8 cellular contexts compared by ENCODE assay signal in the genomic region with DNA sequence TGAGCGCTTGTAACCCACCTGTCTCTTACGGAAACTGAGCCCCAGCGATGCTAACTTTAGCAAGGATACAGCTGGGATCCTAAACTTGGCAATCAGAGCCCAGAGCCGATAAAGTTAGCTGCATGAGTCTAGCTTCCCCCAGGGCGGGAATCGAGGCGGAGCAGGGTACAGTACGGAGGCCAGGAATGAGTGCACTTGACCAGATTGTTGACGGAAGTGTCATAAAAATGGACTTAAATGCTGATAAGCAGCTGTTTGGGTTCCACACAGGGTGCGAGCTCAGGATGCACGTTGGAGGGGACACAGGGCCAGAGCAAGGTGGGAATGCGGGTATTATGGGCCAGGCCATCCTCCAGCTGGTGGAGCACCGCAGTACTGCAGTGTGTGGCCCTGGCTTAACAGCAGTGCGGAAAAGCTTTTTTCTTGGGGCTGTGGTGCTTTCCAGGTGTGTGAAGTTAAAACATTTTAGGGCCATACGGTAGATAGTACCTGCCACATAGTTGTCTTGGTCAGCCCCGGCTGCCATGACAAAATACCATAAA. TPM values are rescaled to one million over a fixed set of nuclear protein-coding genes. Genes with fewer than 3 reads are reported as not detected.
DNase-seq lines count a peak whose midpoint lies in the region; ATAC-seq, FAIRE-seq and TF ChIP-seq lines count a peak whose summit lies in the region.
"Not testable (repeated sequence)": the region's sequence is repeated elsewhere in the genome, so short reads cannot be mapped to it uniquely, and the experiment has no call there.

No MANE protein-coding gene starts in this region.

- H4K20me1 ChIP-seq in HepG2 (ENCODE audit: insufficient read depth, low read length); smooth muscle cell (ENCODE audit: low read depth): not testable (repeated sequence)

- POLR2A ChIA-PET in CD4-positive, alpha-beta memory T cell (lab: Charles Lee; ENCODE audit: partially characterized antibody); HepG2 (lab: Yijun Ruan, JAX): not testable (repeated sequence)

- peak overlapping the region; percentile 93 to 98 (median 96) for H3K27ac Mint-ChIP-seq in CD4-positive, alpha-beta memory T cell

- ATAC-seq in GM19463 (IDR thresholded peaks at IDR 0.05; ENCODE audit: unreplicated experiment) (peak; percentile 29), HG03095 (IDR thresholded peaks at IDR 0.05; ENCODE audit: unreplicated experiment) (peak; percentile 33), HepG2 (peak; percentile 87)

- TF ChIP-seq RAD21 in HepG2 (CRISPR knock-in tag; IDR thresholded peaks at IDR 0.05) = not testable (repeated sequence)

- in situ Hi-C loops in HepG2 (cut with HindIII; ENCODE audit: extremely low pct_ligation_motif_present, low pct_unique_long_range_greater_than_20kb) = not testable (repeated sequence)

- FAIRE-seq in HepG2 (lab: Jason Lieb, UNC) = not testable (repeated sequence)

- peak in 3 of 5 donors; percentile 10 to 44 (median 27) for DNase-seq in CD4-positive, alpha-beta memory T cell
- DNase-seq in NCI-H2227 (lab: John Stamatoyannopoulos, UW; ENCODE audit: unreplicated experiment) = peak; percentile 1
- DNase-seq in activated CD4-positive, alpha-beta T cell treated with anti-CD3 and anti-CD28 coated beads for 48 hours = peak; percentile 49
- DNase-seq in HepG2 (ENCODE audit: low spot score); smooth muscle cell (lab: John Stamatoyannopoulos, UW; ENCODE audit: unreplicated experiment): not testable (repeated sequence)

- TF ChIP-seq CTCF in HepG2 (CRISPR knock-in tag; IDR thresholded peaks at IDR 0.05) = not testable (repeated sequence)
- peak; percentile 20 for TF ChIP-seq CTCF in smooth muscle cell (IDR thresholded peaks at IDR 0.05; ENCODE audit: borderline replicate concordance, insufficient read depth, poor library complexity, severe bottlenecking)

- TF ChIP-seq EP300 in HepG2 (IDR thresholded peaks at IDR 0.05; ENCODE audit: low read depth in 2 of 2, low read length in 2 of 2); HepG2 (CRISPR knock-in tag; IDR thresholded peaks at IDR 0.05; ENCODE audit: borderline replicate concordance): not testable (repeated sequence)

- H3K9ac ChIP-seq in HepG2 (ENCODE audit: insufficient read depth, low read depth, low read length) (peak overlapping the region; percentile 78), smooth muscle cell (ENCODE audit: low read depth) (peak overlapping the region; percentile 73)

- H3K4me2 ChIP-seq in HepG2 (ENCODE audit: low read depth, low read length) (peak overlapping the region; percentile 87), smooth muscle cell (peak overlapping the region; percentile 99)

- H3K9me3 Mint-ChIP-seq in CD4-positive, alpha-beta memory T cell = not testable (repeated sequence)

- 3 to 5% methylated on average over 14 to 16 of the region's 16 CpGs for WGBS in ectodermal cell, 2 experiments
- WGBS in HepG2 (ENCODE audit: low lambda C conversion rate) = 0% methylated on average over 8 of the region's 16 CpGs
- WGBS in smooth muscle cell (ENCODE audit: low lambda C conversion rate) = 2% methylated on average over 16 of the region's 16 CpGs

- H3K79me2 ChIP-seq in HepG2 (ENCODE audit: insufficient read depth, low read length) (peaks cover 19% of the 10 kb centered on the region), smooth muscle cell (ENCODE audit: low read depth) (peaks cover 14% of the 10 kb centered on the region)

- H3K4me1 Mint-ChIP-seq in CD4-positive, alpha-beta memory T cell = peaks cover 11 to 31% (median 18%) of the 10 kb centered on the region in 4 donors

- TF ChIP-seq POLR2A in HepG2 (IDR thresholded peaks at IDR 0.05; ENCODE audit: insufficient read depth in 1 of 2, low read depth in 2 of 2, low read length in 2 of 2) = not testable (repeated sequence)

- not testable (repeated sequence) for H3K9me3 ChIP-seq in CD4-positive, alpha-beta memory T cell (ENCODE audit: control insufficient read depth in 1 of 2, low read length in 2 of 2); ectodermal cell (ENCODE audit: control insufficient read depth, low read length); HepG2 (ENCODE audit: low read length); smooth muscle cell (replicated peaks; ENCODE audit: low read depth)

- H3K4me3 ChIP-seq in CD4-positive, alpha-beta memory T cell (ENCODE audit: low read length in 2 of 2) = peak overlapping the region; percentile 70 to 97
- peak overlapping the region; percentile 79 for H3K4me3 ChIP-seq in ectodermal cell (ENCODE audit: insufficient read depth, low read depth, low read length)
- peak overlapping the region; percentile 58 to 71 (median 63); a peak in 5 of 6 replicates for H3K4me3 ChIP-seq in HepG2 (replicated peaks in 1 of 3; ENCODE audit: insufficient read depth in 1 of 3, low read depth in 2 of 3, low read length in 3 of 3)
- peak overlapping the region; percentile 71 for H3K4me3 ChIP-seq in smooth muscle cell

- peaks cover 12% of the 10 kb centered on the region for H3K4me1 ChIP-seq in CD4-positive, alpha-beta memory T cell (ENCODE audit: insufficient read depth, low read length)
- H3K4me1 ChIP-seq in ectodermal cell (ENCODE audit: control insufficient read depth, insufficient read depth, low read length); smooth muscle cell (ENCODE audit: low read depth): not testable (repeated sequence)
- peaks cover 22% of the 10 kb centered on the region for H3K4me1 ChIP-seq in HepG2 (ENCODE audit: insufficient read depth, low read length)

- H3K27me3 Mint-ChIP-seq in CD4-positive, alpha-beta memory T cell = not testable (repeated sequence)

- peak overlapping the region; percentile 72 for H3K27ac ChIP-seq in CD4-positive, alpha-beta memory T cell (ENCODE audit: low read depth, low read length)
- H3K27ac ChIP-seq in ectodermal cell (ENCODE audit: insufficient read depth, low read depth, low read length, poor library complexity, severe bottlenecking) = peak overlapping the region; percentile 38
- H3K27ac ChIP-seq in HepG2 (ENCODE audit: extremely low read length, insufficient read depth, low read length) = peak overlapping the region; percentile 82
- peak overlapping the region; percentile 85 for H3K27ac ChIP-seq in smooth muscle cell (ENCODE audit: low read depth)

- H3K36me3 ChIP-seq in CD4-positive, alpha-beta memory T cell (ENCODE audit: insufficient read depth, low read length); ectodermal cell (ENCODE audit: control insufficient read depth, insufficient read depth, low read length); HepG2 (replicated peaks in 1 of 2; ENCODE audit: control insufficient read depth in 1 of 2, insufficient read depth in 2 of 2, low read length in 2 of 2); smooth muscle cell (ENCODE audit: low read depth): not testable (repeated sequence)

- H3K4me3 Mint-ChIP-seq in CD4-positive, alpha-beta memory T cell = peak overlapping the region; percentile 95 to 99 (median 98)

- CTCF ChIA-PET in CD4-positive, alpha-beta memory T cell (lab: Charles Lee; ENCODE audit: partially characterized antibody); HepG2 (lab: Yijun Ruan, JAX; ENCODE audit: low intra/inter-chr PET ratio, low total read pairs): not testable (repeated sequence)

- H2AFZ ChIP-seq in HepG2 (ENCODE audit: low read length) (peak overlapping the region; percentile 61), smooth muscle cell (ENCODE audit: low read depth) (peak overlapping the region; percentile 97)

- not testable (repeated sequence) for H3K36me3 Mint-ChIP-seq in CD4-positive, alpha-beta memory T cell

- not testable (repeated sequence) for H3F3A ChIP-seq in smooth muscle cell (ENCODE audit: low read depth)

- H3K27me3 ChIP-seq in CD4-positive, alpha-beta memory T cell (ENCODE audit: insufficient read depth, low read length); ectodermal cell (ENCODE audit: control insufficient read depth, insufficient read depth, low read length, poor library complexity, severe bottlenecking); HepG2 (ENCODE audit: control insufficient read depth in 1 of 2, insufficient read depth in 2 of 2, low read length in 2 of 2); smooth muscle cell (ENCODE audit: low read depth): not testable (repeated sequence)

- intact Hi-C loops in CD4-positive, alpha-beta memory T cell (cut with micrococcal nuclease) = loop anchor here (5.0 to 10.0 kb wide), 2 partner anchors 253 to 1600 kb away; partner anchors contain the start of genes DNM1L and SINHCAF
- intact Hi-C loops in HepG2 (cut with micrococcal nuclease; ENCODE audit: unreplicated experiment) = not testable (repeated sequence)

- BruUV-seq in HepG2 (replicated peaks; lab: Mats Ljungman, UMichigan) = not testable (repeated sequence)

RNA-seq across cellular contexts. Expression of gene DDX11, which starts 0.7 kb away (rescaled TPM):
- 10 to 100 TPM; 41.6 to 45.8 TPM for total RNA-seq in CD4-positive, alpha-beta memory T cell
- 10 to 100 TPM in 1 of 2 donors, 1 to 10 TPM in 1; 5.1 to 18.0 TPM for polyA plus RNA-seq in CD4-positive, alpha-beta memory T cell
- 110 TPM for polyA plus RNA-seq in ectodermal cell (2013, experiment 1 of 4)
- polyA plus RNA-seq in ectodermal cell (2013, experiment 2 of 4) = 110 TPM
- 67.1 TPM for polyA plus RNA-seq in ectodermal cell (2013, experiment 3 of 4)
- polyA plus RNA-seq in ectodermal cell (2013, experiment 4 of 4) = 78.7 TPM
- total RNA-seq in HepG2 (2016; rRNA removed; fragmentation: Illumina TruSeq; extraction: Trizol) = 17.1 and 40.8 TPM in 2 replicates
- total RNA-seq in HepG2 (2016; cell fraction: cytosol; rRNA removed; fragmentation: Illumina TruSeq; extraction: Trizol; ENCODE audit: low read depth) = 28.6 and 29.4 TPM in 2 replicates
- 16.0 and 40.8 TPM in 2 replicates for total RNA-seq in HepG2 (2016; cell fraction: insoluble cytoplasmic fraction; rRNA removed; fragmentation: Illumina TruSeq; extraction: Trizol)
- 14.9 and 18.5 TPM in 2 replicates for total RNA-seq in HepG2 (2016; cell fraction: membrane; rRNA removed; fragmentation: Illumina TruSeq; extraction: Trizol)
- total RNA-seq in HepG2 (2016; cell fraction: nucleus; rRNA removed; fragmentation: Illumina TruSeq; extraction: Trizol) = 76.9 and 82.6 TPM in 2 replicates
- polyA plus RNA-seq in HepG2 (2011; rRNA removed) = 23.9 and 24.2 TPM in 2 replicates
- polyA plus RNA-seq in HepG2 (2011; cell fraction: cytosol; rRNA removed) = 5.5 and 6.3 TPM in 2 replicates
- polyA plus RNA-seq in HepG2 (2011; cell fraction: nucleus; rRNA removed) = 172 and 221 TPM in 2 replicates
- 22.4 and 23.6 TPM in 2 replicates for polyA plus RNA-seq in HepG2 (2012)
- 2.2 TPM in 2 replicates for polyA plus RNA-seq in HepG2 (2016; cell fraction: cytosol; fragmentation: Illumina TruSeq; extraction: Trizol; ENCODE audit: low read depth)
- polyA plus RNA-seq in HepG2 (2016; cell fraction: insoluble cytoplasmic fraction; fragmentation: Illumina TruSeq; extraction: Trizol; ENCODE audit: low read depth) = 8.7 and 11.8 TPM in 2 replicates
- polyA plus RNA-seq in HepG2 (2016; cell fraction: membrane; fragmentation: Illumina TruSeq; extraction: Trizol; ENCODE audit: low read depth) = 2.6 and 3.4 TPM in 2 replicates
- polyA plus RNA-seq in HepG2 (2016; cell fraction: nucleus; fragmentation: Illumina TruSeq; extraction: Trizol; ENCODE audit: insufficient read depth, low read depth) = 133 and 148 TPM in 2 replicates
- 27.7 and 88.8 TPM in 2 replicates for polyA minus RNA-seq in HepG2 (2011; rRNA and poly(A)+ RNA removed; ENCODE audit: low replicate concordance)
- polyA minus RNA-seq in HepG2 (2011; cell fraction: cytosol; rRNA and poly(A)+ RNA removed) = 6.9 and 7.2 TPM in 2 replicates
- polyA minus RNA-seq in HepG2 (2011; cell fraction: nucleus; rRNA and poly(A)+ RNA removed) = 83.3 and 93.6 TPM in 2 replicates
- 13.5 and 22.8 TPM in 2 replicates for total RNA-seq in smooth muscle cell
- 13.4 and 27.3 TPM in 2 replicates for polyA plus RNA-seq in smooth muscle cell

Comparison
In these comparisons a context has a peak if more than half of its experiments do, and no peak if none do; other contexts are left out.
1. ATAC-seq: peak in every context shown above with its lines; median percentile 87 in HepG2; 33 in HG03095; 29 in GM19463.